ENCODE assay signal across 18 cellular contexts in genomic region chr14:85604021-85604420, GRCh38.
DNase-seq lines count a peak whose midpoint lies in the region; FAIRE-seq and TF ChIP-seq lines count a peak whose summit lies in the region.
"Had no signal": no experiment of that assay in that cellular context is flagged by ENCODE, and none has a peak within 500 bp of the region (broad histone marks: within the 10 kb centered on the region; RNA-seq: fewer than 3 reads in every experiment).

No MANE protein-coding gene starts in this region.

- H3K27me3 Mint-ChIP-seq in endodermal cell (ENCODE audit: insufficient read depth) (no peaks in the 10 kb centered on the region), nephron progenitor cell (ENCODE audit: low read depth, poor library complexity) (no peaks in the 10 kb centered on the region)
- H3K27me3 Mint-ChIP-seq: CD4-positive, CD25-positive, alpha-beta regulatory T cell had no signal

- H3K4me1 Mint-ChIP-seq in endodermal cell: peaks cover 27% of the 10 kb centered on the region
- peaks cover 48% of the 10 kb centered on the region for H3K4me1 Mint-ChIP-seq in nephron progenitor cell
- H3K4me1 Mint-ChIP-seq: CD4-positive, CD25-positive, alpha-beta regulatory T cell; CD8-positive, alpha-beta memory T cell had no signal

- no peak for TF ChIP-seq CTCF in endodermal cell (conservative IDR thresholded peaks at IDR 0.05)
- no peak for TF ChIP-seq CTCF in nephron progenitor cell (IDR thresholded peaks at IDR 0.05)
- TF ChIP-seq CTCF in osteoblast (IDR thresholded peaks at IDR 0.05; ENCODE audit: extremely low read depth, low read depth, low read length): no peak

- no peaks in the 10 kb centered on the region for H3K79me2 ChIP-seq in osteoblast (ENCODE audit: insufficient read depth, low read length)

- H3K36me3 Mint-ChIP-seq in endodermal cell (ENCODE audit: low read depth) (peaks cover 2% of the 10 kb centered on the region), nephron progenitor cell (ENCODE audit: low read depth) (peaks cover 18% of the 10 kb centered on the region)
- H3K36me3 Mint-ChIP-seq: CD4-positive, CD25-positive, alpha-beta regulatory T cell; CD8-positive, alpha-beta memory T cell had no signal

- no peaks in the 10 kb centered on the region for H3K4me1 ChIP-seq in endodermal cell (ENCODE audit: control insufficient read depth, insufficient read depth, low read length)
- peaks cover 36% of the 10 kb centered on the region for H3K4me1 ChIP-seq in osteoblast (ENCODE audit: insufficient read depth, low read length)

- 90 to 93% methylated on average over 4 of the region's 4 CpGs for WGBS in endodermal cell (ENCODE audit: insufficient coverage in 1 of 2, insufficient read length in 1 of 2), 2 experiments

- H3K4me2 ChIP-seq in osteoblast (ENCODE audit: insufficient read depth, low read length): no peak overlapping the region

- no peak overlapping the region for H3K9ac ChIP-seq in SK-N-MC (ENCODE audit: insufficient read length)
- H3K9ac ChIP-seq in endodermal cell (ENCODE audit: extremely low read depth, low read length, poor library complexity, severe bottlenecking): no peak overlapping the region

- H3K27me3 ChIP-seq in endodermal cell (ENCODE audit: control insufficient read depth, insufficient read depth, low read length, poor library complexity, severe bottlenecking) (no peaks in the 10 kb centered on the region), osteoblast (ENCODE audit: insufficient read depth, low read length) (no peaks in the 10 kb centered on the region)
- H3K27me3 ChIP-seq: BE2C had no signal

- H3K4me3 Mint-ChIP-seq in endodermal cell (no peak overlapping the region), nephron progenitor cell (no peak overlapping the region)
- H3K4me3 Mint-ChIP-seq: CD4-positive, CD25-positive, alpha-beta regulatory T cell had no signal

- H3K9me3 ChIP-seq in SK-N-MC (ENCODE audit: low read depth, low read length): no peaks in the 10 kb centered on the region
- peaks cover 8% of the 10 kb centered on the region for H3K9me3 ChIP-seq in endodermal cell (ENCODE audit: control insufficient read depth, low read length)
- H3K9me3 ChIP-seq in osteoblast (ENCODE audit: low read depth, low read length): no peaks in the 10 kb centered on the region
- H3K9me3 ChIP-seq: BE2C, HAP-1 had no signal

- H3K27ac Mint-ChIP-seq in endodermal cell (no peak overlapping the region), nephron progenitor cell (peak overlapping the region; percentile 63)
- H3K27ac Mint-ChIP-seq: CD4-positive, CD25-positive, alpha-beta regulatory T cell had no signal

- DNase-seq in SK-N-MC (ENCODE audit: low read depth, low spot score) (no peak), endodermal cell (no peak), nephron progenitor cell (no peak), osteoblast (ENCODE audit: insufficient read length, low spot score, missing footprints) (no peak), NCI-H524 treated with DMSO at 0.1 percent for 48 hours (lab: John Stamatoyannopoulos, UW) (no peak), H54 (ENCODE audit: insufficient read length, low spot score) (no peak)
- DNase-seq: ACHN; BE2C; C1 segment of cervical spinal cord; CD4-positive, CD25-positive, alpha-beta regulatory T cell; CD8-positive, alpha-beta memory T cell; COR-L47; GDM1 had no signal

- no peak for TF ChIP-seq POLR2A in H54 (IDR thresholded peaks at IDR 0.05; ENCODE audit: low read depth, low read length)

- H3K27ac ChIP-seq in SK-N-MC: peak overlapping the region; percentile 15
- no peak overlapping the region for H3K27ac ChIP-seq in endodermal cell (ENCODE audit: low read depth, low read length)
- H3K27ac ChIP-seq in osteoblast (ENCODE audit: low read depth, low read length): no peak overlapping the region
- H3K27ac ChIP-seq: HL-60 had no signal

- H3K9me3 Mint-ChIP-seq in endodermal cell (peaks cover 2% of the 10 kb centered on the region), nephron progenitor cell (no peaks in the 10 kb centered on the region)

- no peak for FAIRE-seq in H54 (lab: Jason Lieb, UNC)
- FAIRE-seq: GM12892, GM18507, H1 had no signal

- peaks cover 61% of the 10 kb centered on the region for H3K36me3 ChIP-seq in SK-N-MC (ENCODE audit: insufficient read depth, low read length)
- peaks cover 4% of the 10 kb centered on the region for H3K36me3 ChIP-seq in endodermal cell (ENCODE audit: control insufficient read depth, insufficient read depth, low read length)
- no peaks in the 10 kb centered on the region for H3K36me3 ChIP-seq in osteoblast (ENCODE audit: insufficient read depth, low read length)
- H3K36me3 ChIP-seq: BE2C, HAP-1 had no signal

- H3K4me3 ChIP-seq in SK-N-MC: no peak overlapping the region
- peak overlapping the region; percentile 20 for H3K4me3 ChIP-seq in endodermal cell (ENCODE audit: low read length)
- H3K4me3 ChIP-seq in osteoblast (ENCODE audit: insufficient read depth, low read length): no peak overlapping the region
- H3K4me3 ChIP-seq: HAP-1 had no signal

- no peaks in the 10 kb centered on the region for H4K20me1 ChIP-seq in osteoblast (ENCODE audit: insufficient read depth, low read length)

- no peak overlapping the region for H2AFZ ChIP-seq in osteoblast (ENCODE audit: low read length)
